Comparison of ENCODE assay signal across 13 cellular contexts in the genomic region with DNA sequence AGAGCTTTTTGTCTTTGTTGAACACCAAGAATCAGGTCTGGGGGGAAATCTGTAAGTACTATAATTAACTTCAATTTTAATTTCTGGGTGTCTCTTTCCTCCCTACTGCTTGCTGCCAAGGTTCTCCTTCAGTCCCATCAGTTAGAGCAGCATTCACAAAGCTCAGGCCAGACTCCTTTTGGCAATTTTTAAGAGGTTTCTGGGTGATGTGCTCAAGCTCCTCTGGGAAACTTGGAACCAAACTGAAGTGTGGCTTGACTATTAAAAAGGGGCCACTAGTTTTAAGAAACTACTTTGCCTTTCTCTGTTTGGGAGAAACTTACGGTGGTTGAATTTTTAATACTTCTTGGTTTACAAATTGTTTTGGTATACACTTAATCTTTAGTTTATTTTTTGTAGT.
DNase-seq lines count a peak whose midpoint lies in the region; TF ChIP-seq lines count a peak whose summit lies in the region.
"Had no signal": no experiment of that assay in that cellular context is flagged by ENCODE, and none has a peak within 500 bp of the region (broad histone marks: within the 10 kb centered on the region; RNA-seq: fewer than 3 reads in every experiment).

No MANE protein-coding gene starts in this region.

- in situ Hi-C loops in G401 (cut with HindIII; ENCODE audit: low sequenced_read_pairs) = no loop called here

- H3K9me2 ChIP-seq in OCI-LY7 (ENCODE audit: insufficient read depth, low read length) = no peaks in the 10 kb centered on the region

- peaks cover 42% of the 10 kb centered on the region for H3K4me1 ChIP-seq in OCI-LY7 (ENCODE audit: insufficient read depth, low read length, poor library complexity, severe bottlenecking)
- H3K4me1 ChIP-seq: A549 had no signal

- intact Hi-C loops in OCI-LY7 (cut with micrococcal nuclease; ENCODE audit: unreplicated experiment) = loop anchor here (10.0 kb wide), 1 partner anchor 569 kb away; a partner anchor contains a TSS

- CTCF ChIA-PET in OCI-LY7 (lab: Charles Lee; ENCODE audit: unreplicated experiment) = interaction anchor here (1.0 kb wide), 1 partner anchor 217 kb away, joined by 3 read pairs; no protein-coding TSS in a partner anchor

- TF ChIP-seq CTCF in OCI-LY7 (conservative IDR thresholded peaks at IDR 0.05; ENCODE audit: low read length) = no peak

- H3K9me3 ChIP-seq in OCI-LY7 (ENCODE audit: low read length) = no peaks in the 10 kb centered on the region
- H3K9me3 ChIP-seq: A549 had no signal

- no peaks in the 10 kb centered on the region for H3K36me3 ChIP-seq in OCI-LY7 (ENCODE audit: insufficient read depth, low read length)

- peak; percentile 25 for DNase-seq in G401 (ENCODE audit: low spot score)
- DNase-seq in OCI-LY7 (ENCODE audit: low spot score) = no peak
- peak; percentile 57 for DNase-seq in globus pallidus (ENCODE audit: low spot score)
- peak; percentile 43 for DNase-seq in pons (ENCODE audit: low spot score)
- DNase-seq in NCI-H2107 treated with DMSO at 0.1 percent for 48 hours (lab: John Stamatoyannopoulos, UW; ENCODE audit: unreplicated experiment) = no peak
- no peak for DNase-seq in DMS 273 treated with DMSO at 0.1 percent for 48 hours (lab: John Stamatoyannopoulos, UW)
- DNase-seq in cortex of kidney (lab: John Stamatoyannopoulos, UW) = no peak
- DNase-seq: CD8-positive, alpha-beta T cell; COR-L47; DND-41; HCEC 1CT; HFFc6 had no signal

- 0 out of 2 replicates have a peak overlapping the region, but pooled peaks have one; percentile 3 for H3K4me2 ChIP-seq in OCI-LY7 (ENCODE audit: low read length)
- H3K4me2 ChIP-seq: A549 had no signal

- POLR2A ChIA-PET in OCI-LY7 (lab: Charles Lee) = interaction anchor here (1.2 to 1.7 kb wide), 2 partner anchors 10 to 217 kb away, joined by 3 read pairs; no protein-coding TSS in a partner anchor

- no peak overlapping the region for H3K27ac ChIP-seq in OCI-LY7 (ENCODE audit: low read depth, low read length, poor library complexity, severe bottlenecking)
- H3K27ac ChIP-seq: A549 had no signal

- no peak overlapping the region for H3K4me3 ChIP-seq in OCI-LY7 (ENCODE audit: low read depth, low read length, poor library complexity, severe bottlenecking)
- H3K4me3 ChIP-seq: A549 had no signal

- H4K20me1 ChIP-seq in OCI-LY7 (ENCODE audit: insufficient read depth, low read length) = no peaks in the 10 kb centered on the region

- no peak overlapping the region for H2AFZ ChIP-seq in OCI-LY7 (ENCODE audit: low read length)

- no peaks in the 10 kb centered on the region for H3K79me2 ChIP-seq in OCI-LY7 (ENCODE audit: insufficient read depth, low read depth, low read length)

- no TSS peak for BruUV-seq in OCI-LY7 (replicated peaks; lab: Mats Ljungman, UMichigan)

Comparison
In these comparisons a context has a peak if more than half of its experiments do, and no peak if none do; other contexts are left out.
1. DNase-seq: peak in G401 (single experiment), globus pallidus (single experiment) and pons (single experiment); none in OCI-LY7 (single experiment), NCI-H2107 treated with DMSO at 0.1 percent for 48 hours (single experiment), DMS 273 treated with DMSO at 0.1 percent for 48 hours (single experiment) and cortex of kidney (single experiment).